In the genomic region with DNA sequence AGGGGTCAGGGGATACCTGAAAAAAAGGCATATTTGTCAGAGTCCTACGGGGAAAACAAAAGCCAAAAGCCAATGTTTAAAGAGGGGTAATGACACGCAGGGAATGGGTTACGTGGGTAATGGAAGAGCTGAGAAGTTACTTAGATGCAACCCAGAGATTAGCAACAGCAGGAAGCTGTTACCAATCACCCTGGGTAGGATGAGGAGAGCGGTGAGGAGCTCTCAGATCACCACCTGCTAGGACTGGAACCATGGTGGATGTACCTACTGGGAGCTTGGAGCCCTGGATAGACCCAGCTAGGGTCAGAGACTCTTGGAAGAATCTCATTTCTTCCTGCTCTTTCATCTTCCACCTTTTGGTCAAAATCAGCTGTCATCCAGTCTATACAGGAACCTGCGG, we compare ENCODE assay signal across 20 cellular contexts. TPM values are rescaled to one million over a fixed set of nuclear protein-coding genes. Genes with fewer than 3 reads are reported as not detected.
DNase-seq lines count a peak whose midpoint lies in the region; ATAC-seq and TF ChIP-seq lines count a peak whose summit lies in the region.
"Had no signal": no experiment of that assay in that cellular context is flagged by ENCODE, and none has a peak within 500 bp of the region (broad histone marks: within the 10 kb centered on the region; RNA-seq: fewer than 3 reads in every experiment).

No MANE protein-coding gene starts in this region.

- no peak overlapping the region for H2AK9ac ChIP-seq in IMR-90 (replicated peaks; ENCODE audit: low read depth, low read length, poor library complexity)

- H3K4me1 ChIP-seq in BLaER1 treated with 17β-estradiol and CSF1 and Interleukin-3, amounts not matched to agents 10 nM and 100 nM: peaks cover 51 to 100% (median 90%) of the 10 kb centered on the region in 10 experiments
- H3K4me1 ChIP-seq in IMR-90 (ENCODE audit: control insufficient read depth, insufficient read depth, low read length): peaks cover 50% of the 10 kb centered on the region

- TF ChIP-seq CTCF in IMR-90 (conservative IDR thresholded peaks at IDR 0.05; ENCODE audit: low read depth, low read length) (no peak), coronary artery (IDR thresholded peaks at IDR 0.05) (no peak)

- TF ChIP-seq RAD21 in IMR-90 (IDR thresholded peaks at IDR 0.05; ENCODE audit: low read length): no peak

- peaks cover 0 to 23% of the 10 kb centered on the region in 2 experiments; a peak in 2 of 4 replicates for H3K79me1 ChIP-seq in IMR-90 (ENCODE audit: low read depth in 1 of 2, low read length in 2 of 2)

- peak overlapping the region; percentile 62 for H4K91ac ChIP-seq in IMR-90 (ENCODE audit: insufficient read depth, low read depth, low read length)

- DNase-seq in IMR-90 (no peak), coronary artery (ENCODE audit: low spot score) (no peak), posterior vena cava (ENCODE audit: low spot score) (peak; percentile 16), GOT3 (lab: John Stamatoyannopoulos, UW) (no peak), COLO668 (lab: John Stamatoyannopoulos, UW; ENCODE audit: unreplicated experiment) (no peak)
- DNase-seq: activated CD4-positive, alpha-beta T cell treated with anti-CD3 and anti-CD28 coated beads for 4 hours; activated naive CD4-positive, alpha-beta T cell treated with anti-CD3 and anti-CD28 coated beads for 36 hours; activated T-cell treated with anti-CD3 and anti-CD28 coated beads, Interleukin-2, amount 50 U/mL, for 24 hours; amygdala; CD4-positive, CD25-positive, alpha-beta regulatory T cell; KBM-7; NCI-H187; NCI-H2171 treated with DMSO at 0.1 percent for 48 hours; substantia nigra had no signal

- WGBS in IMR-90 (ENCODE audit: extremely low coverage in 2 of 2, insufficient read length in 1 of 2), 2 experiments: 89% methylated on average over 3 of the region's 5 CpGs; no CpG with 5 or more reads in 1 of the 2 experiments

- H2AK5ac ChIP-seq in IMR-90 (ENCODE audit: low read depth, low read length): peak overlapping the region; percentile 85

- H3K4me3 ChIP-seq in BLaER1 treated with 17β-estradiol and CSF1 and Interleukin-3, amounts not matched to agents 10 nM and 100 nM: no peak overlapping the region
- H3K4me3 ChIP-seq in IMR-90 (ENCODE audit: insufficient read depth, low read depth, low read length): no peak overlapping the region
- no peak overlapping the region for H3K4me3 ChIP-seq in coronary artery
- H3K4me3 ChIP-seq: cardiac muscle cell, lung, vagina had no signal

- H3K9me3 ChIP-seq in BLaER1 treated with 17β-estradiol and CSF1 and Interleukin-3, amounts not matched to agents 10 nM and 100 nM (replicated peaks in 1 of 11): peaks cover 5 to 20% (median 10%) of the 10 kb centered on the region in 11 experiments; a peak in 15 of 22 replicates
- H3K9me3 ChIP-seq in IMR-90 (ENCODE audit: control insufficient read depth, insufficient read depth, low read length): peaks cover 3% of the 10 kb centered on the region
- H3K9me3 ChIP-seq: vagina had no signal

- no peak overlapping the region for H3K56ac ChIP-seq in IMR-90 (ENCODE audit: extremely low read depth, insufficient read depth, low read length)

- peak overlapping the region; percentile 31; the same call in 1 of the 2 replicates for H3K18ac ChIP-seq in IMR-90 (ENCODE audit: low read depth, low read length)

- H3K14ac ChIP-seq in IMR-90 (replicated peaks; ENCODE audit: low read depth, low read length): peak overlapping the region; percentile 57; the same call in 1 of the 2 replicates

- H3K4ac ChIP-seq in IMR-90 (ENCODE audit: low read depth, low read length): peak overlapping the region; percentile 85

- in situ Hi-C loops in IMR-90 (cut with MboI; ENCODE audit: low sequenced_read_pairs): no loop called here

- H2BK20ac ChIP-seq in IMR-90 (ENCODE audit: low read depth, low read length): peak overlapping the region; percentile 88; the same call in 1 of the 2 replicates

- intact Hi-C loops in IMR-90 (cut with micrococcal nuclease) (no loop called here), posterior vena cava (cut with DNase I) (no loop called here)

- peak overlapping the region; percentile 83; the same call in 2 of the 3 replicates for H2BK15ac ChIP-seq in IMR-90 (ENCODE audit: low read depth, low read length)

- H3K36me3 ChIP-seq in BLaER1 treated with 17β-estradiol and CSF1 and Interleukin-3, amounts not matched to agents 10 nM and 100 nM: no peaks in the 10 kb centered on the region
- H3K36me3 ChIP-seq in IMR-90 (ENCODE audit: control insufficient read depth, insufficient read depth, low read length): no peaks in the 10 kb centered on the region
- H3K36me3 ChIP-seq: cardiac muscle cell, vagina had no signal

- H2BK5ac ChIP-seq in IMR-90 (ENCODE audit: low read depth, low read length, poor library complexity, severe bottlenecking): no peak overlapping the region

- peak overlapping the region in 9 of 11 experiments; percentile 64 to 80 (median 78); a peak in 18 of 22 replicates for H3K27ac ChIP-seq in BLaER1 treated with 17β-estradiol and CSF1 and Interleukin-3, amounts not matched to agents 10 nM and 100 nM
- H3K27ac ChIP-seq in IMR-90 (ENCODE audit: insufficient read depth, low read length): no peak overlapping the region
- peak overlapping the region; percentile 53 to 63 for H3K27ac ChIP-seq in coronary artery
- H3K27ac ChIP-seq: cardiac muscle cell had no signal

- POLR2A ChIA-PET in IMR-90 (lab: Charles Lee; ENCODE audit: unreplicated experiment): no interaction called here

- dilution Hi-C loops in IMR-90 (cut with HindIII; ENCODE audit: low sequenced_read_pairs, unreplicated experiment): no loop called here

- peak overlapping the region; percentile 72 to 94 (median 84); a peak in 21 of 22 replicates for H3K4me2 ChIP-seq in BLaER1 treated with 17β-estradiol and CSF1 and Interleukin-3, amounts not matched to agents 10 nM and 100 nM
- no peak overlapping the region for H3K4me2 ChIP-seq in IMR-90 (ENCODE audit: low read depth, low read length)

- H3K23ac ChIP-seq in IMR-90 (ENCODE audit: low read depth, low read length): 0 out of 2 replicates have a peak overlapping the region, but pooled peaks have one; percentile 18

- no TSS peak for BruUV-seq in IMR-90 (replicated peaks; lab: Mats Ljungman, UMichigan)

- H3K9me1 ChIP-seq in IMR-90 (ENCODE audit: insufficient read depth, low read length): peaks cover 48% of the 10 kb centered on the region

- H2BK120ac ChIP-seq in IMR-90 (ENCODE audit: low read depth, low read length): peak overlapping the region; percentile 84

- H2AFZ ChIP-seq in IMR-90 (replicated peaks; ENCODE audit: low read length, poor library complexity): no peak overlapping the region

- no peaks in the 10 kb centered on the region for H3K27me3 ChIP-seq in BLaER1 treated with 17β-estradiol and CSF1 and Interleukin-3, amounts not matched to agents 10 nM and 100 nM
- no peaks in the 10 kb centered on the region for H3K27me3 ChIP-seq in IMR-90 (ENCODE audit: control insufficient read depth, insufficient read depth, low read length)
- H3K27me3 ChIP-seq: cardiac muscle cell, vagina had no signal

- H4K20me1 ChIP-seq in BLaER1 treated with 17β-estradiol and CSF1 and Interleukin-3, amounts not matched to agents 10 nM and 100 nM: no peaks in the 10 kb centered on the region
- no peaks in the 10 kb centered on the region for H4K20me1 ChIP-seq in IMR-90 (ENCODE audit: insufficient read depth, low read length)

- no peak for TF ChIP-seq POLR2A in IMR-90 (IDR thresholded peaks at IDR 0.05; ENCODE audit: low read depth, low read length)

- H3K9ac ChIP-seq in BLaER1 treated with 17β-estradiol and CSF1 and Interleukin-3, amounts not matched to agents 10 nM and 100 nM: peak overlapping the region in 1 of 11 experiments; percentile 63; a peak in 2 of 22 replicates
- no peak overlapping the region for H3K9ac ChIP-seq in IMR-90 (ENCODE audit: low read depth, low read length)

- CTCF ChIA-PET in IMR-90 (lab: Yijun Ruan, JAX): interaction anchor here (0.8 to 1.1 kb wide), 2 partner anchors 9 to 53 kb away, joined by 3 read pairs; no protein-coding TSS in a partner anchor

- H4K5ac ChIP-seq in IMR-90 (ENCODE audit: low read depth, low read length): no peak overlapping the region

- peak overlapping the region in 1 of 2 experiments; percentile 26; a peak in 2 of 4 replicates for H4K8ac ChIP-seq in IMR-90 (ENCODE audit: low read depth in 2 of 2, low read length in 2 of 2)

- no peak for ATAC-seq in IMR-90 (ENCODE audit: low read depth)
- no peak for ATAC-seq in GM21619 (IDR thresholded peaks at IDR 0.05; ENCODE audit: unreplicated experiment)
- no peak for ATAC-seq in GM18520 (IDR thresholded peaks at IDR 0.05; ENCODE audit: unreplicated experiment)

TF ChIP-seq in IMR-90, 13 proteins besides CTCF, POLR2A, EP300 and RAD21:
- TF ChIP-seq CHD1 (IDR thresholded peaks at IDR 0.05; ENCODE audit: low read depth, low read length): no peak

RNA-seq across cellular contexts. Expression of a gene that starts 51.2 kb away (rescaled TPM):
- 11.3 and 12.5 TPM in 2 replicates for total RNA-seq in IMR-90 (2012; rRNA removed)
- polyA plus RNA-seq in IMR-90 (2012; rRNA removed): 9.1 and 11.3 TPM in 2 replicates
- polyA plus RNA-seq in IMR-90 (2012; cell fraction: cytosol; rRNA removed): 6.6 and 7.3 TPM in 2 replicates
- 6.4 and 11.0 TPM in 2 replicates for polyA plus RNA-seq in IMR-90 (2012; cell fraction: nucleus; rRNA removed; ENCODE audit: low replicate concordance)
- 10 to 100 TPM; 14.3 to 16.2 TPM for total RNA-seq in posterior vena cava
